In genomic region chr12:96197503-96198272, GRCh38 we compare ENCODE assay signal across 8 cellular contexts. TPM values are rescaled to one million over a fixed set of nuclear protein-coding genes. Genes with fewer than 3 reads are reported as not detected.
DNase-seq lines count a peak whose midpoint lies in the region; ATAC-seq and TF ChIP-seq lines count a peak whose summit lies in the region.

No MANE protein-coding gene starts in this region.

- POLR2A ChIA-PET in activated naive CD8-positive, alpha-beta T cell treated with anti-CD3 and anti-CD28 coated beads, Interleukin-2, amount 10 ng/mL, durations not matched to agents 7 days and 5 days (lab: Charles Lee), result interaction anchor here (0.6 kb wide), 1 partner anchor 17 kb away, joined by 3 read pairs; no protein-coding TSS in a partner anchor

- H3K9me3 Mint-ChIP-seq in activated naive CD4-positive, alpha-beta T cell treated with anti-CD3 and anti-CD28 coated beads, Interleukin-2, amount 10 ng/mL, durations not matched to agents 7 days and 5 days, result no peaks in the 10 kb centered on the region
- H3K9me3 Mint-ChIP-seq in activated naive CD8-positive, alpha-beta T cell treated with anti-CD3 and anti-CD28 coated beads, Interleukin-2, amount 10 ng/mL, durations not matched to agents 7 days and 5 days, result no peaks in the 10 kb centered on the region

- H3K9me3 ChIP-seq in upper lobe of right lung, result no peaks in the 10 kb centered on the region

- peak overlapping the region; percentile 84 for H3K27ac ChIP-seq in upper lobe of right lung

- H3K4me3 Mint-ChIP-seq in activated naive CD4-positive, alpha-beta T cell treated with anti-CD3 and anti-CD28 coated beads, Interleukin-2, amount 10 ng/mL, durations not matched to agents 7 days and 5 days, result peak overlapping the region; percentile 91
- peak overlapping the region; percentile 15 for H3K4me3 Mint-ChIP-seq in activated naive CD8-positive, alpha-beta T cell treated with anti-CD3 and anti-CD28 coated beads, Interleukin-2, amount 10 ng/mL, durations not matched to agents 7 days and 5 days

- peak overlapping the region; percentile 56 for H3K27ac Mint-ChIP-seq in activated naive CD4-positive, alpha-beta T cell treated with anti-CD3 and anti-CD28 coated beads, Interleukin-2, amount 10 ng/mL, durations not matched to agents 7 days and 5 days
- H3K27ac Mint-ChIP-seq in activated naive CD8-positive, alpha-beta T cell treated with anti-CD3 and anti-CD28 coated beads, Interleukin-2, amount 10 ng/mL, durations not matched to agents 7 days and 5 days, result peak overlapping the region; percentile 4

- H3K27me3 ChIP-seq in kidney epithelial cell (ENCODE audit: control insufficient read depth, insufficient read depth, low read length) (no peaks in the 10 kb centered on the region), upper lobe of right lung (no peaks in the 10 kb centered on the region)

- ATAC-seq in activated naive CD8-positive, alpha-beta T cell treated with anti-CD3 and anti-CD28 coated beads, Interleukin-2, amount 10 ng/mL, durations not matched to agents 7 days and 5 days (ENCODE audit: low read depth), result no peak
- ATAC-seq in upper lobe of right lung, result no peak
- no peak for ATAC-seq in HG03097 (IDR thresholded peaks at IDR 0.05; ENCODE audit: low FRiP score, unreplicated experiment)
- no peak for ATAC-seq in HG03196 (IDR thresholded peaks at IDR 0.05; ENCODE audit: unreplicated experiment)
- ATAC-seq in GM21576 (IDR thresholded peaks at IDR 0.05; ENCODE audit: unreplicated experiment), result no peak

- intact Hi-C loops in upper lobe of right lung (cut with DNase I), result no loop called here

- H3K27me3 Mint-ChIP-seq in activated naive CD4-positive, alpha-beta T cell treated with anti-CD3 and anti-CD28 coated beads, Interleukin-2, amount 10 ng/mL, durations not matched to agents 7 days and 5 days, result peaks cover 4% of the 10 kb centered on the region
- no peaks in the 10 kb centered on the region for H3K27me3 Mint-ChIP-seq in activated naive CD8-positive, alpha-beta T cell treated with anti-CD3 and anti-CD28 coated beads, Interleukin-2, amount 10 ng/mL, durations not matched to agents 7 days and 5 days

- peaks cover 24% of the 10 kb centered on the region for H3K4me1 ChIP-seq in upper lobe of right lung

- peaks cover 1% of the 10 kb centered on the region for H3K36me3 ChIP-seq in kidney epithelial cell (ENCODE audit: control insufficient read depth, insufficient read depth, low read length)
- no peaks in the 10 kb centered on the region for H3K36me3 ChIP-seq in upper lobe of right lung

- no peak overlapping the region for H3K4me3 ChIP-seq in kidney epithelial cell (ENCODE audit: low read depth, low read length)
- H3K4me3 ChIP-seq in upper lobe of right lung, result no peak overlapping the region

- CTCF ChIA-PET in activated naive CD4-positive, alpha-beta T cell treated with anti-CD3 and anti-CD28 coated beads, Interleukin-2, amount 10 ng/mL, durations not matched to agents 7 days and 5 days (lab: Charles Lee), result interaction anchor here (0.7 to 2.3 kb wide), 3 partner anchors 12 to 17 kb away, joined by 3 to 9 read pairs (median 4); no protein-coding TSS in a partner anchor

- peaks cover 21% of the 10 kb centered on the region for H3K36me3 Mint-ChIP-seq in activated naive CD4-positive, alpha-beta T cell treated with anti-CD3 and anti-CD28 coated beads, Interleukin-2, amount 10 ng/mL, durations not matched to agents 7 days and 5 days
- H3K36me3 Mint-ChIP-seq in activated naive CD8-positive, alpha-beta T cell treated with anti-CD3 and anti-CD28 coated beads, Interleukin-2, amount 10 ng/mL, durations not matched to agents 7 days and 5 days, result peaks cover 12% of the 10 kb centered on the region

- peaks cover 64% of the 10 kb centered on the region for H3K4me1 Mint-ChIP-seq in activated naive CD4-positive, alpha-beta T cell treated with anti-CD3 and anti-CD28 coated beads, Interleukin-2, amount 10 ng/mL, durations not matched to agents 7 days and 5 days
- peaks cover 45% of the 10 kb centered on the region for H3K4me1 Mint-ChIP-seq in activated naive CD8-positive, alpha-beta T cell treated with anti-CD3 and anti-CD28 coated beads, Interleukin-2, amount 10 ng/mL, durations not matched to agents 7 days and 5 days

- TF ChIP-seq CTCF in kidney epithelial cell (IDR thresholded peaks at IDR 0.05; ENCODE audit: insufficient read depth, low read length, poor library complexity, severe bottlenecking) (no peak), upper lobe of right lung (IDR thresholded peaks at IDR 0.05) (no peak)

- DNase-seq in activated naive CD4-positive, alpha-beta T cell treated with anti-CD3 and anti-CD28 coated beads, Interleukin-2, amount 10 ng/mL, durations not matched to agents 7 days and 5 days, result no peak
- no peak for DNase-seq in activated naive CD4-positive, alpha-beta T cell treated with Interleukin-2 at 50 U/mL for 16 hours
- DNase-seq in activated naive CD8-positive, alpha-beta T cell treated with anti-CD3 and anti-CD28 coated beads, Interleukin-2, amount 10 ng/mL, durations not matched to agents 7 days and 5 days, result no peak
- DNase-seq in kidney epithelial cell (ENCODE audit: low read depth), result peak; percentile 89
- no peak for DNase-seq in upper lobe of right lung

RNA-seq across cellular contexts. Expression of gene ELK3, which starts 3.5 kb away (rescaled TPM):
- 10 to 100 TPM; 19.1 to 19.4 TPM for total RNA-seq in activated naive CD8-positive, alpha-beta T cell treated with anti-CD3 and anti-CD28 coated beads, Interleukin-2, amount 10 ng/mL, durations not matched to agents 7 days and 5 days
- total RNA-seq in kidney epithelial cell, result 63.5 and 63.8 TPM in 2 replicates
- total RNA-seq in upper lobe of right lung, result 41.2 TPM
